Comparison of ENCODE assay signal across 8 cellular contexts in the genomic region with DNA sequence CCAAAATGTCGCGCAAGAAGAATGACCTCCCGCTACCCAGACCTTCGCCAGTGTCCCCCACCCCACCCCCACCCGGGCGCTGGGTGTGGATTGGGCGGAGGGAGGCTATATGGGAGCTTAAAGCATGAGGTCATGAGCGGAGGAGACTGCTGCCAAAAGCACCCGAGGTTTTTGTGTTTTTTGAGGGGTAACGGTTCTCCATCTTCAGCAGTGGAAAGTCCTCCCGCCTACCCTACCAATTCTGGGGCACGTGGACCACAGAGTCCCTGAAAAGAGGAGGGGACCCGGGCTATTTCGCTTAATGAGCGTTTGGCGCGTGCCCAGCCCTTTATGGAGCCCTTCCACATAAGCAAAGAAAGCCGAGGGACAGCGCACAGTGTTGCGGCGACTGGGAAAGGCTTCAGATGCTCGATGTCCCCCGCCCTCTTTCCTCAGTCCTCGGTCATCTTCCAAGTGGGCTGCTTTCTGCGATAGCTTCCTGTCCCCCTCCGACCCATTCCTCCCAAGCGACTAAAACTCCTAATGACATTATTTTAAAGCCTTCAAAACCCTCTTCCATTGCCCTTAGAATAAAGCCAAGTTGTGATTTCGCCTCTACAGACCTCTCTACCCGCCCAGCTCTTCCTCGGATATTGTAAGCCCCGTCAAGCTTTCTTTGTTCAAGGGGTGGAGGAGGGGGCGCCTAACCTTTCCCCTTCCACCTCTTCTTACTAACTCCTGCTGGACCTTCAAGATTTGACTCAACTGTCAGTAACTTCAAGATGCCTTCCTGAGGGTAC. TPM values are rescaled to one million over a fixed set of nuclear protein-coding genes. Genes with fewer than 3 reads are reported as not detected.
DNase-seq lines count a peak whose midpoint lies in the region; ATAC-seq and TF ChIP-seq lines count a peak whose summit lies in the region.

No MANE protein-coding gene starts in this region.

- ATAC-seq in GM18519 (IDR thresholded peaks at IDR 0.05; ENCODE audit: low FRiP score, unreplicated experiment) = no peak

- H3K27ac ChIP-seq in BLaER1 (peak overlapping the region; percentile 91), VCaP (peak overlapping the region; percentile 93), fibroblast of lung (ENCODE audit: insufficient read depth, low read length) (peak overlapping the region; percentile 74), neural progenitor cell (peak overlapping the region; percentile 88)

- H3K79me2 ChIP-seq in fibroblast of lung (ENCODE audit: control insufficient read depth, insufficient read depth, low read length) (peaks cover 25% of the 10 kb centered on the region), neural progenitor cell (ENCODE audit: low read depth) (peaks cover 29% of the 10 kb centered on the region)

- H3K4me1 ChIP-seq in BLaER1 (peaks cover 31% of the 10 kb centered on the region), fibroblast of lung (ENCODE audit: control insufficient read depth, extremely low read depth, insufficient read depth, low read length) (peaks cover 7% of the 10 kb centered on the region), neural progenitor cell (peaks cover 33% of the 10 kb centered on the region)

- peaks cover 66% of the 10 kb centered on the region for H3F3A ChIP-seq in neural progenitor cell (ENCODE audit: low read depth)

- H3K36me3 ChIP-seq in BLaER1 (no peaks in the 10 kb centered on the region), fibroblast of lung (ENCODE audit: control insufficient read depth, insufficient read depth, low read length) (no peaks in the 10 kb centered on the region), neural progenitor cell (no peaks in the 10 kb centered on the region)

- no peaks in the 10 kb centered on the region for H3K27me3 ChIP-seq in BLaER1
- H3K27me3 ChIP-seq in fibroblast of lung (ENCODE audit: control insufficient read depth, insufficient read depth, low read length) = no peaks in the 10 kb centered on the region
- H3K27me3 ChIP-seq in neural progenitor cell = no peaks in the 10 kb centered on the region

- H3K27ac Mint-ChIP-seq in neural progenitor cell = peak overlapping the region; percentile 16

- TF ChIP-seq CTCF in HFF-Myc (IDR thresholded peaks at IDR 0.05; ENCODE audit: low read depth, low read length, missing control alignments) (no peak), VCaP (conservative IDR thresholded peaks at IDR 0.05) (no peak), fibroblast of lung (conservative IDR thresholded peaks at IDR 0.05 in 1 of 2, IDR thresholded peaks at IDR 0.05 in 1 of 2; ENCODE audit: low read depth in 1 of 2, low read length in 2 of 2) (no peak), neural progenitor cell (IDR thresholded peaks at IDR 0.05) (no peak)

- no peak for DNase-seq in HFF-Myc (ENCODE audit: extremely low read depth, low read depth)
- peak; percentile 63 to 66 for DNase-seq in fibroblast of lung (ENCODE audit: low read depth in 2 of 2)
- peak; percentile 85 for DNase-seq in neural progenitor cell (ENCODE audit: low spot score)
- no peak for DNase-seq in HuH-7.5 (ENCODE audit: low spot score)
- no peak for DNase-seq in amniotic stem cell (lab: John Stamatoyannopoulos, UW)

- H3K9me3 Mint-ChIP-seq in neural progenitor cell = no peaks in the 10 kb centered on the region

- H3K9me3 ChIP-seq in BLaER1 = no peaks in the 10 kb centered on the region
- no peaks in the 10 kb centered on the region for H3K9me3 ChIP-seq in fibroblast of lung (ENCODE audit: control insufficient read depth, insufficient read depth, low read depth, low read length)
- H3K9me3 ChIP-seq in neural progenitor cell (ENCODE audit: low read depth) = no peaks in the 10 kb centered on the region

- H2AFZ ChIP-seq in fibroblast of lung (ENCODE audit: low read length) (peak overlapping the region; percentile 69), neural progenitor cell (replicated peaks) (peak overlapping the region; percentile 61)

- peaks cover 33% of the 10 kb centered on the region for H3K4me1 Mint-ChIP-seq in neural progenitor cell

- peak overlapping the region; percentile 77 for H3K4me3 ChIP-seq in BLaER1
- peak overlapping the region; percentile 91 for H3K4me3 ChIP-seq in HFF-Myc (replicated peaks; ENCODE audit: low read depth, low read length)
- peak overlapping the region; percentile 74 to 80 (median 76) for H3K4me3 ChIP-seq in fibroblast of lung (replicated peaks in 1 of 4; ENCODE audit: control extremely low read depth in 1 of 4, insufficient read depth in 1 of 4, low read depth in 3 of 4, low read length in 4 of 4)
- peak overlapping the region; percentile 78 for H3K4me3 ChIP-seq in neural progenitor cell

- no peaks in the 10 kb centered on the region for H3K36me3 Mint-ChIP-seq in neural progenitor cell

- H3K4me3 Mint-ChIP-seq in neural progenitor cell = peak overlapping the region; percentile 100

- H3K4me2 ChIP-seq in BLaER1 (peak overlapping the region; percentile 94), fibroblast of lung (ENCODE audit: extremely low read depth, insufficient read depth, low read length) (peak overlapping the region; percentile 86), neural progenitor cell (peak overlapping the region; percentile 87)

- H3K9ac ChIP-seq in BLaER1 (peak overlapping the region; percentile 86), fibroblast of lung (ENCODE audit: insufficient read depth, low read length) (peak overlapping the region; percentile 34), neural progenitor cell (no peak overlapping the region)

- peaks cover 14% of the 10 kb centered on the region; the same call in 1 of the 2 replicates for H4K20me1 ChIP-seq in BLaER1
- no peaks in the 10 kb centered on the region for H4K20me1 ChIP-seq in fibroblast of lung (ENCODE audit: control insufficient read depth, extremely low read depth, insufficient read depth, low read length)
- H4K20me1 ChIP-seq in neural progenitor cell (ENCODE audit: low read depth) = peaks cover 19% of the 10 kb centered on the region

- H3K27me3 Mint-ChIP-seq in neural progenitor cell (ENCODE audit: insufficient read depth, low read depth) = peaks cover 8% of the 10 kb centered on the region

RNA-seq across cellular contexts. Expression of a gene that starts 2.1 kb away (rescaled TPM):
- 4.1 and 8.3 TPM in 2 replicates for total RNA-seq in fibroblast of lung
- 6.3 and 8.1 TPM in 2 replicates for polyA plus RNA-seq in fibroblast of lung
- 9.2 and 9.6 TPM in 2 replicates for polyA plus RNA-seq in fibroblast of lung (2012)
- 19.2 and 33.8 TPM in 2 replicates for polyA minus RNA-seq in fibroblast of lung (ENCODE audit: low replicate concordance)
- 8.3 and 12.3 TPM in 2 replicates for total RNA-seq in neural progenitor cell (ENCODE audit: low replicate concordance)

Comparison
In these comparisons a context has a peak if more than half of its experiments do, and no peak if none do; other contexts are left out.
1. DNase-seq: peak in fibroblast of lung (2 of 2) and neural progenitor cell (single experiment); none in HFF-Myc (single experiment), HuH-7.5 (single experiment) and amniotic stem cell (single experiment).
2. Peak in every context shown above with its lines, with median percentiles within 50 percentile points of each other: H3K27ac ChIP-seq, H3K4me2 ChIP-seq and H3K4me3 ChIP-seq.